In genomic region chr5:149303210-149303609, GRCh38 we compare ENCODE assay signal across 2 cellular contexts.
TF ChIP-seq lines count a peak whose summit lies in the region.

No MANE protein-coding gene starts in this region.

TF ChIP-seq in IMR-90, 13 proteins besides CTCF, POLR2A, EP300 and RAD21:
- TF ChIP-seq RCOR1 (IDR thresholded peaks at IDR 0.05; ENCODE audit: insufficient replicate concordance, low read length) (no peak), RFX5 (IDR thresholded peaks at IDR 0.05; ENCODE audit: low read depth, low read length) (no peak), CEBPB (IDR thresholded peaks at IDR 0.05; ENCODE audit: low read depth, low read length) (peak; percentile 92)

TF ChIP-seq in GM12891, 5 proteins besides CTCF, POLR2A, EP300 and RAD21:
- TF ChIP-seq PAX5 (IDR thresholded peaks at IDR 0.05; ENCODE audit: insufficient read depth, low read length, severe bottlenecking) (no peak), POLR2AphosphoS5 (IDR thresholded peaks at IDR 0.05; ENCODE audit: low read depth, low read length) (no peak), TAF1 (IDR thresholded peaks at IDR 0.05; ENCODE audit: low read depth, low read length) (no peak), POU2F2 (IDR thresholded peaks at IDR 0.05; ENCODE audit: low read depth, low read length) (no peak), SPI1 (IDR thresholded peaks at IDR 0.05; ENCODE audit: low read depth, low read length) (no peak)
